ENCODE assay signal across 9 cellular contexts in the genomic region with DNA sequence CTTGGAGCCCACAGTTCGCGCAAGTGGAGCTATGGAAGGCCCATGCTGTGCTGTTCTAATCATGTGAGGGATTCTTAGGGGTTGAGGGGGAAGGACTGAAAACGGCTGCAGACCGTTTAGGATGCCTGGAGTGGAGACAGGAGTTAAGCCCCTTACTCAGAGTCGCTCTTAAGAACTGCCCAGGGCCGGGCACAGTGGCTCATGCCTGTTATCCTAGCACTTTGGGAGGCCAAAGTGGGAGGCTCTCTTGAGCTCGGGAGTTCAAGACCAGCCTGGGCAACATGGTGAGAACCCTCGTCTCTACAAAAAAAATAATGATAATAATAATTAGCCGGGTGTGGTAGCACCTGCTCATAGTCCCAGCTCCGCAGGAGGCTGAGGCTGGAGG. TPM values are rescaled to one million over a fixed set of nuclear protein-coding genes. Genes with fewer than 3 reads are reported as not detected.
A peak's percentile ranks its signal among the peaks of the same experiment; 100 is the strongest.
DNase-seq lines count a peak whose midpoint lies in the region; ATAC-seq, FAIRE-seq and TF ChIP-seq lines count a peak whose summit lies in the region.
"Had no signal": no experiment of that assay in that cellular context is flagged by ENCODE, and none has a peak within 500 bp of the region (broad histone marks: within the 10 kb centered on the region; RNA-seq: fewer than 3 reads in every experiment).

No MANE protein-coding gene starts in this region.

- H3K27ac Mint-ChIP-seq in activated T-cell treated with anti-CD3 and anti-CD28 coated beads, Interleukin-2, amount 50 U/mL, for 72 hours = peak overlapping the region; percentile 81
- peak overlapping the region; percentile 94 for H3K27ac Mint-ChIP-seq in astrocyte (ENCODE audit: unreplicated experiment)
- no peak overlapping the region for H3K27ac Mint-ChIP-seq in stimulated activated effector memory CD8-positive, alpha-beta T cell treated with anti-CD3 and anti-CD28 coated beads, Interleukin-12 subunit alpha, Interleukin-12 subunit beta, amount 100 ng/mL, for 72 hours

- peaks cover 35% of the 10 kb centered on the region for H3K4me1 Mint-ChIP-seq in activated T-cell treated with anti-CD3 and anti-CD28 coated beads, Interleukin-2, amount 50 U/mL, for 72 hours (ENCODE audit: low read depth)
- H3K4me1 Mint-ChIP-seq in activated T-cell treated with anti-CD3 and anti-CD28 coated beads, Interleukin-2, amount 50 U/mL, for 4 hours (ENCODE audit: low read depth) = peaks cover 28% of the 10 kb centered on the region
- H3K4me1 Mint-ChIP-seq in astrocyte (ENCODE audit: low read depth, unreplicated experiment) = peaks cover 17% of the 10 kb centered on the region
- peaks cover 23% of the 10 kb centered on the region for H3K4me1 Mint-ChIP-seq in stimulated activated effector memory CD8-positive, alpha-beta T cell treated with anti-CD3 and anti-CD28 coated beads, Interleukin-12 subunit alpha, Interleukin-12 subunit beta, amount 100 ng/mL, for 72 hours

- intact Hi-C loops in thyroid gland (cut with DNase I) = no loop called here

- H3K9me3 ChIP-seq in astrocyte (ENCODE audit: insufficient read depth, low read depth, low read length) = no peaks in the 10 kb centered on the region
- no peaks in the 10 kb centered on the region for H3K9me3 ChIP-seq in liver (ENCODE audit: control insufficient read depth in 4 of 4, low read length in 3 of 4)
- no peaks in the 10 kb centered on the region for H3K9me3 ChIP-seq in thyroid gland

- H3K27me3 ChIP-seq in astrocyte (ENCODE audit: insufficient read depth, low read length) = peaks cover 3% of the 10 kb centered on the region
- H3K27me3 ChIP-seq in liver (ENCODE audit: control insufficient read depth in 4 of 4, insufficient read depth in 4 of 4, low read length in 3 of 4) = no peaks in the 10 kb centered on the region
- no peaks in the 10 kb centered on the region for H3K27me3 ChIP-seq in thyroid gland

- TF ChIP-seq CTCF in astrocyte (IDR thresholded peaks at IDR 0.05; ENCODE audit: insufficient read depth, low read depth, low read length) (no peak), liver (IDR thresholded peaks at IDR 0.05; ENCODE audit: low read depth, low read length, missing input control) (no peak), thyroid gland (IDR thresholded peaks at IDR 0.05) (no peak)

- no peak for DNase-seq in activated T-cell treated with anti-CD3 and anti-CD28 coated beads, Interleukin-2, amount 50 U/mL, for 72 hours
- DNase-seq in activated T-cell treated with anti-CD3 and anti-CD28 coated beads, Interleukin-2, amount 50 U/mL, for 4 hours = no peak
- DNase-seq in astrocyte (ENCODE audit: low read depth) (no peak), thyroid gland (no peak), NOMO-1 (lab: John Stamatoyannopoulos, UW; ENCODE audit: unreplicated experiment in 2 of 2) (no peak)
- DNase-seq in stimulated activated effector memory CD8-positive, alpha-beta T cell treated with anti-CD3 and anti-CD28 coated beads, Interleukin-12 subunit alpha, Interleukin-12 subunit beta, amount 100 ng/mL, for 72 hours (ENCODE audit: low spot score in 2 of 2) = no peak

- WGBS in liver = 16% methylated on average over 10 of the region's 10 CpGs
- 17 to 19% methylated on average over 9 to 10 of the region's 10 CpGs for WGBS in thyroid gland, 2 donors

- H2AFZ ChIP-seq in astrocyte (ENCODE audit: low read depth, low read length) = peak overlapping the region; percentile 98

- H3K79me2 ChIP-seq in astrocyte (ENCODE audit: insufficient read depth, low read length) = peaks cover 43% of the 10 kb centered on the region

- H3K4me3 ChIP-seq in astrocyte (ENCODE audit: insufficient read depth, low read depth, low read length) (peak overlapping the region; percentile 73), liver (ENCODE audit: low read depth in 1 of 3, low read length in 3 of 3) (peak overlapping the region; percentile 50 to 96 (median 76)), thyroid gland (replicated peaks in 1 of 3) (peak overlapping the region in 2 of 3 donors; percentile 86 to 94)

- peak overlapping the region; percentile 97 for H3K4me2 ChIP-seq in astrocyte (ENCODE audit: low read length)

- H3K36me3 ChIP-seq in astrocyte (ENCODE audit: insufficient read depth, low read length) (no peaks in the 10 kb centered on the region), liver (ENCODE audit: control insufficient read depth in 4 of 4, insufficient read depth in 3 of 4, low read depth in 1 of 4, low read length in 3 of 4) (peaks cover 0 to under 1% (median 0%) of the 10 kb centered on the region in 4 donors), thyroid gland (no peaks in the 10 kb centered on the region)

- H3K27ac ChIP-seq in astrocyte (ENCODE audit: low read depth, low read length) (peak overlapping the region; percentile 96), liver (ENCODE audit: low read depth in 1 of 2, low read length in 2 of 2) (peak overlapping the region; percentile 99 to 100), thyroid gland (peak overlapping the region; percentile 100)

- H3K9me3 Mint-ChIP-seq in activated T-cell treated with anti-CD3 and anti-CD28 coated beads, Interleukin-2, amount 50 U/mL, for 72 hours = no peaks in the 10 kb centered on the region
- no peaks in the 10 kb centered on the region for H3K9me3 Mint-ChIP-seq in activated T-cell treated with anti-CD3 and anti-CD28 coated beads, Interleukin-2, amount 50 U/mL, for 4 hours
- H3K9me3 Mint-ChIP-seq in astrocyte (ENCODE audit: unreplicated experiment) = no peaks in the 10 kb centered on the region
- H3K9me3 Mint-ChIP-seq in stimulated activated effector memory CD8-positive, alpha-beta T cell treated with anti-CD3 and anti-CD28 coated beads, Interleukin-12 subunit alpha, Interleukin-12 subunit beta, amount 100 ng/mL, for 72 hours = no peaks in the 10 kb centered on the region

- no peak for TF ChIP-seq RAD21 in liver (IDR thresholded peaks at IDR 0.05)

- H3K27me3 Mint-ChIP-seq in activated T-cell treated with anti-CD3 and anti-CD28 coated beads, Interleukin-2, amount 50 U/mL, for 72 hours (ENCODE audit: low read depth) = no peaks in the 10 kb centered on the region
- H3K27me3 Mint-ChIP-seq in activated T-cell treated with anti-CD3 and anti-CD28 coated beads, Interleukin-2, amount 50 U/mL, for 4 hours (ENCODE audit: low read depth) = no peaks in the 10 kb centered on the region
- no peaks in the 10 kb centered on the region for H3K27me3 Mint-ChIP-seq in astrocyte (ENCODE audit: low read depth, unreplicated experiment)

- H3K36me3 Mint-ChIP-seq in activated T-cell treated with anti-CD3 and anti-CD28 coated beads, Interleukin-2, amount 50 U/mL, for 72 hours (ENCODE audit: insufficient read depth in 2 of 2) = peaks cover 0 to 1% of the 10 kb centered on the region in 2 donors
- peaks cover 1% of the 10 kb centered on the region for H3K36me3 Mint-ChIP-seq in activated T-cell treated with anti-CD3 and anti-CD28 coated beads, Interleukin-2, amount 50 U/mL, for 4 hours (ENCODE audit: insufficient read depth)
- H3K36me3 Mint-ChIP-seq in astrocyte (ENCODE audit: low read depth, unreplicated experiment) = no peaks in the 10 kb centered on the region
- H3K36me3 Mint-ChIP-seq in stimulated activated effector memory CD8-positive, alpha-beta T cell treated with anti-CD3 and anti-CD28 coated beads, Interleukin-12 subunit alpha, Interleukin-12 subunit beta, amount 100 ng/mL, for 72 hours = peaks cover 10% of the 10 kb centered on the region

- no peak for FAIRE-seq in astrocyte (lab: Jason Lieb, UNC)

- H3K4me1 ChIP-seq in astrocyte (ENCODE audit: insufficient read depth, low read length) = peaks cover 3% of the 10 kb centered on the region
- H3K4me1 ChIP-seq in liver (ENCODE audit: control insufficient read depth in 4 of 4, insufficient read depth in 4 of 4, low read length in 3 of 4) = peaks cover 7 to 23% (median 15%) of the 10 kb centered on the region in 4 donors
- peaks cover 31 to 47% of the 10 kb centered on the region in 2 donors for H3K4me1 ChIP-seq in thyroid gland

- peaks cover 16% of the 10 kb centered on the region for H4K20me1 ChIP-seq in astrocyte (ENCODE audit: insufficient read depth, low read length)

- TF ChIP-seq POLR2A in thyroid gland (IDR thresholded peaks at IDR 0.05) = no peak

- H3K4me3 Mint-ChIP-seq in activated T-cell treated with anti-CD3 and anti-CD28 coated beads, Interleukin-2, amount 50 U/mL, for 72 hours = no peak overlapping the region
- no peak overlapping the region for H3K4me3 Mint-ChIP-seq in activated T-cell treated with anti-CD3 and anti-CD28 coated beads, Interleukin-2, amount 50 U/mL, for 4 hours
- H3K4me3 Mint-ChIP-seq in astrocyte (ENCODE audit: unreplicated experiment) = peak overlapping the region; percentile 92
- no peak overlapping the region for H3K4me3 Mint-ChIP-seq in stimulated activated effector memory CD8-positive, alpha-beta T cell treated with anti-CD3 and anti-CD28 coated beads, Interleukin-12 subunit alpha, Interleukin-12 subunit beta, amount 100 ng/mL, for 72 hours
- H3K4me3 Mint-ChIP-seq: CD14-positive monocyte had no signal

- H3K9ac ChIP-seq in astrocyte (ENCODE audit: low read length) = peak overlapping the region; percentile 94
- H3K9ac ChIP-seq in liver (ENCODE audit: low read depth in 1 of 2, low read length in 2 of 2) = peak overlapping the region; percentile 48 to 81

- ATAC-seq in activated T-cell treated with anti-CD3 and anti-CD28 coated beads, Interleukin-2, amount 50 U/mL, for 72 hours (replicated peaks in 1 of 2) = no peak
- no peak for ATAC-seq in activated T-cell treated with anti-CD3 and anti-CD28 coated beads, Interleukin-2, amount 50 U/mL, for 4 hours
- ATAC-seq in stimulated activated effector memory CD8-positive, alpha-beta T cell treated with anti-CD3 and anti-CD28 coated beads, Interleukin-12 subunit alpha, Interleukin-12 subunit beta, amount 100 ng/mL, for 72 hours = no peak
- ATAC-seq in GM18520 (IDR thresholded peaks at IDR 0.05; ENCODE audit: unreplicated experiment) = no peak

RNA-seq across cellular contexts. Expression of a gene that starts 1.1 kb away (rescaled TPM):
- 10 to 100 TPM; 42.2 to 47.6 TPM for total RNA-seq in activated T-cell treated with anti-CD3 and anti-CD28 coated beads, Interleukin-2, amount 50 U/mL, for 72 hours
- 10 to 100 TPM; 35.9 to 38.3 (median 37.2) TPM for total RNA-seq in activated T-cell treated with anti-CD3 and anti-CD28 coated beads, Interleukin-2, amount 50 U/mL, for 4 hours
- total RNA-seq in astrocyte = 16.2 and 20.6 TPM in 2 replicates
- 10 to 100 TPM; 22.6 to 28.0 TPM for total RNA-seq in liver
- polyA plus RNA-seq in liver = 10 to 100 TPM in 1 of 2 donors, 1 to 10 TPM in 1; 6.4 to 17.5 TPM
- total RNA-seq in thyroid gland = 10 to 100 TPM; 43.5 to 82.2 (median 53.7) TPM

RNA-seq across cellular contexts. Expression of a gene that starts 13.4 kb away (rescaled TPM):
- total RNA-seq in activated T-cell treated with anti-CD3 and anti-CD28 coated beads, Interleukin-2, amount 50 U/mL, for 72 hours = 10 to 100 TPM; 23.1 to 25.3 TPM
- total RNA-seq in activated T-cell treated with anti-CD3 and anti-CD28 coated beads, Interleukin-2, amount 50 U/mL, for 4 hours = 10 to 100 TPM; 14.9 to 16.4 (median 16.1) TPM
- total RNA-seq in astrocyte (34.9 and 37.7 TPM in 2 replicates), liver (10 to 100 TPM; 14.3 to 16.4 TPM), thyroid gland (10 to 100 TPM; 25.2 to 32.0 (median 30.0) TPM)
- polyA plus RNA-seq in liver = 10 to 100 TPM in 1 of 2 donors, 1 to 10 TPM in 1; 1.5 to 10.6 TPM

RNA-seq across cellular contexts. Expression of a gene that starts 19.7 kb away (rescaled TPM):
- 10 to 100 TPM; 42.8 to 57.6 TPM for total RNA-seq in activated T-cell treated with anti-CD3 and anti-CD28 coated beads, Interleukin-2, amount 50 U/mL, for 72 hours
- total RNA-seq in activated T-cell treated with anti-CD3 and anti-CD28 coated beads, Interleukin-2, amount 50 U/mL, for 4 hours = 10 to 100 TPM; 59.8 to 72.6 (median 70.1) TPM
- total RNA-seq in astrocyte (39.0 and 41.4 TPM in 2 replicates), liver (10 to 100 TPM in 1 of 2 donors, 1 to 10 TPM in 1; 7.8 to 16.3 TPM), thyroid gland (10 to 100 TPM; 17.2 to 59.7 (median 34.1) TPM)
- polyA plus RNA-seq in liver = 10 to 100 TPM in 1 of 2 donors, 1 to 10 TPM in 1; 8.1 to 12.7 TPM
